Comparison of ENCODE assay signal across 1 cellular context in the genomic region with DNA sequence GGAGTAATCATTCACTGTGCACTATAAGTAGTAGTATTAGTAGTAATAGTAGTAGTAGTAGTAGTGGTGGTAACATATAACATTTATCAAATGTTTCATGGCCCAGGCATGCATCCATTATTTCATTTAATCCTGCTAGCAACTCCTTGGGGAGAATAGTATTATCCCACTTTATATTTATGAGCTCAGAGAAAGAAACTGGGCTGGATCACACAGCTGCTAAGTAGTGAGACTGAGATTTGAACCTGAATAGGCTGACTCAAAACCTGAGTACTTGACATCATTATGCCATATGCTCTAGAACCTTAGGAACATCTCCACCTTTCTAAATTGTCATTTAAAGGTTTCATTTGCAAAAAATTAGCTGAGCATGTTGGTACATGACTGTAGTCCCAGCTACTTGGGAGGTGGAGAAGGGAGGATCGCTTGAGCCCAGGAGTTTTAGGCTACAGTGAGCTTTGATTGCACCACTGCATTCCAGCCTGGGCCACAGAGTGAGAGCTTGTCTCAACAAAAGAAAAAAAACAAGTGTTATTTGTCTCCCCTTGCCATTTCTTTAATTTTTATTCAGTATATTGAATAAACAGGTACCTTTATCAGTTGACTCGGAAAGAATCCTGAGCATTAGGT.
TF ChIP-seq lines count a peak whose summit lies in the region.

No MANE protein-coding gene starts in this region.

TF ChIP-seq in Ishikawa, 13 proteins besides CTCF, POLR2A, EP300 and RAD21 (continued from another document):
- TF ChIP-seq, protein P1, sequence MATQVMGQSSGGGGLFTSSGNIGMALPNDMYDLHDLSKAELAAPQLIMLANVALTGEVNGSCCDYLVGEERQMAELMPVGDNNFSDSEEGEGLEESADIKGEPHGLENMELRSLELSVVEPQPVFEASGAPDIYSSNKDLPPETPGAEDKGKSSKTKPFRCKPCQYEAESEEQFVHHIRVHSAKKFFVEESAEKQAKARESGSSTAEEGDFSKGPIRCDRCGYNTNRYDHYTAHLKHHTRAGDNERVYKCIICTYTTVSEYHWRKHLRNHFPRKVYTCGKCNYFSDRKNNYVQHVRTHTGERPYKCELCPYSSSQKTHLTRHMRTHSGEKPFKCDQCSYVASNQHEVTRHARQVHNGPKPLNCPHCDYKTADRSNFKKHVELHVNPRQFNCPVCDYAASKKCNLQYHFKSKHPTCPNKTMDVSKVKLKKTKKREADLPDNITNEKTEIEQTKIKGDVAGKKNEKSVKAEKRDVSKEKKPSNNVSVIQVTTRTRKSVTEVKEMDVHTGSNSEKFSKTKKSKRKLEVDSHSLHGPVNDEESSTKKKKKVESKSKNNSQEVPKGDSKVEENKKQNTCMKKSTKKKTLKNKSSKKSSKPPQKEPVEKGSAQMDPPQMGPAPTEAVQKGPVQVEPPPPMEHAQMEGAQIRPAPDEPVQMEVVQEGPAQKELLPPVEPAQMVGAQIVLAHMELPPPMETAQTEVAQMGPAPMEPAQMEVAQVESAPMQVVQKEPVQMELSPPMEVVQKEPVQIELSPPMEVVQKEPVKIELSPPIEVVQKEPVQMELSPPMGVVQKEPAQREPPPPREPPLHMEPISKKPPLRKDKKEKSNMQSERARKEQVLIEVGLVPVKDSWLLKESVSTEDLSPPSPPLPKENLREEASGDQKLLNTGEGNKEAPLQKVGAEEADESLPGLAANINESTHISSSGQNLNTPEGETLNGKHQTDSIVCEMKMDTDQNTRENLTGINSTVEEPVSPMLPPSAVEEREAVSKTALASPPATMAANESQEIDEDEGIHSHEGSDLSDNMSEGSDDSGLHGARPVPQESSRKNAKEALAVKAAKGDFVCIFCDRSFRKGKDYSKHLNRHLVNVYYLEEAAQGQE (IDR thresholded peaks at IDR 0.05; ENCODE audit: low read depth), result no peak
- TF ChIP-seq EGR1 (IDR thresholded peaks at IDR 0.05) (no peak), CEBPB (IDR thresholded peaks at IDR 0.05) (peak; percentile 83), CREB1 (IDR thresholded peaks at IDR 0.05; ENCODE audit: low read depth) (no peak)
